Comparison of ENCODE assay signal across 11 cellular contexts in the genomic region with DNA sequence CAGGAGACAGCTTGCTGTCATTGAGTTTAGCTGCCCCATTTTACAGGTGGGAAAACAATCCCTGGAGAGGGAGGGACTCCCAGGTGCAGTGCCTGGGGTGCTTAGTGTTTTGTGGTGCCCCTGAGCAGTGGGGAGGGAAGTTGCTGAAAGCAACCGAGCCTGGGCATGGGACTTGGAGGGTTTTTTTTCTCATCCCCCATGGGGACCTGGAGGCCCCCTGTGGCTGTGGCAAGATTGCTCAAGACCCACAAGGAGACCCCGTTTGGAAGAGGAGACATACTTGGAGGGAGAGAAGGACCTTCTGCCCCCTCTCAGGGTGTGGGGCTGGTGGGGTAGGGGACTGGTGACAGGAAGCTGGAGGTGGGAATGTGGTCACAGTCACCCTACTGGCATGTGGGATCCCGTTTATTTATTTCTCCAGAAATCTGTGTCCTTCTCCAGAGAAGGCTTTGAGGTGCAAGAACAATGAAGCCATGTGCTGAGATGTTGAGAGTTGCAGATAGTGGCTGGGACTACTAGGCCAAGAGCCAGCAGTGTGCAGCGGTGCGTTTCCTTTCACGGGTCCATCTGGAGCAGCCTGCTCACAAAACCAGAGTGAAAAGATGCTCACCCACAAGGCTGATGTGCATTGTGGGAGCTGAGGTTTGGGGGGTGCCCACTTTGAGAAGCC. TPM values are rescaled to one million over a fixed set of nuclear protein-coding genes. Genes with fewer than 3 reads are reported as not detected.
DNase-seq lines count a peak whose midpoint lies in the region; ATAC-seq and TF ChIP-seq lines count a peak whose summit lies in the region.
"Had no signal": no experiment of that assay in that cellular context is flagged by ENCODE, and none has a peak within 500 bp of the region (broad histone marks: within the 10 kb centered on the region; RNA-seq: fewer than 3 reads in every experiment).

No MANE protein-coding gene starts in this region.

- intact Hi-C loops in Panc1 (cut with micrococcal nuclease; ENCODE audit: unreplicated experiment) = no loop called here

- no TSS peak for BruUV-seq in Panc1 (replicated peaks; lab: Mats Ljungman, UMichigan)

- H3K27me3 ChIP-seq in Panc1 (ENCODE audit: control insufficient read depth, insufficient read depth, low read length) = no peaks in the 10 kb centered on the region

- no peaks in the 10 kb centered on the region for H3K9me3 ChIP-seq in Panc1 (ENCODE audit: control insufficient read depth, insufficient read depth, low read depth, low read length)

- H3K27ac ChIP-seq in Panc1 (ENCODE audit: low read length) = peak overlapping the region; percentile 57

- H3K4me3 ChIP-seq in Panc1 (ENCODE audit: low read depth in 2 of 2, low read length in 2 of 2) = no peak overlapping the region

- in situ Hi-C loops in Panc1 (cut with HindIII; ENCODE audit: low pct_unique_long_range_greater_than_20kb, low sequenced_read_pairs) = no loop called here

- peaks cover 83% of the 10 kb centered on the region for H3K4me1 ChIP-seq in Panc1 (ENCODE audit: control insufficient read depth, insufficient read depth, low read length)

- DNase-seq in DMS53 (lab: John Stamatoyannopoulos, UW) (peak; percentile 64), Panc1 (ENCODE audit: low read depth, low spot score) (no peak), left kidney (ENCODE audit: low read depth, low spot score) (peak; percentile 64), HuH-7 (ENCODE audit: low spot score) (no peak), foreskin melanocyte (no peak), occipital lobe (lab: John Stamatoyannopoulos, UW) (no peak)
- DNase-seq: activated gamma-delta T cell treated with Interleukin-2 at 50 U/mL for 16 hours, T-helper 9 cell had no signal

- peak; percentile 55 for ATAC-seq in GM21786 (IDR thresholded peaks at IDR 0.05; ENCODE audit: unreplicated experiment)
- ATAC-seq in Panc1 = peak; percentile 35; the same call in 1 of the 2 replicates
- no peak for ATAC-seq in HG03460 (IDR thresholded peaks at IDR 0.05; ENCODE audit: unreplicated experiment)
- ATAC-seq: HCT116 had no signal

- TF ChIP-seq CTCF in Panc1 (IDR thresholded peaks at IDR 0.05) = no peak

- H3K36me3 ChIP-seq in Panc1 (ENCODE audit: control insufficient read depth, insufficient read depth, low read length) = no peaks in the 10 kb centered on the region

- CTCF ChIA-PET in Panc1 (lab: Charles Lee) = no interaction called here

- POLR2A ChIA-PET in Panc1 (lab: Charles Lee) = interaction anchor here (0.6 kb wide), 1 partner anchor 12 kb away, joined by 5 read pairs; no protein-coding TSS in a partner anchor

RNA-seq across cellular contexts. Expression of gene ZMIZ1, which starts 21.5 kb away (rescaled TPM):
- total RNA-seq in Panc1 (2021; ENCODE audit: unreplicated experiment) (34.2 TPM), occipital lobe (29.5 TPM)
- 29.1 TPM for polyA plus RNA-seq in Panc1 (2012; ENCODE audit: insufficient read length)

Comparison
In these comparisons a context has a peak if more than half of its experiments do, and no peak if none do; other contexts are left out.
1. DNase-seq: peak in DMS53 (single experiment) and left kidney (single experiment); none in Panc1 (single experiment), HuH-7 (single experiment), foreskin melanocyte (single experiment) and occipital lobe (single experiment).